In the genomic region with DNA sequence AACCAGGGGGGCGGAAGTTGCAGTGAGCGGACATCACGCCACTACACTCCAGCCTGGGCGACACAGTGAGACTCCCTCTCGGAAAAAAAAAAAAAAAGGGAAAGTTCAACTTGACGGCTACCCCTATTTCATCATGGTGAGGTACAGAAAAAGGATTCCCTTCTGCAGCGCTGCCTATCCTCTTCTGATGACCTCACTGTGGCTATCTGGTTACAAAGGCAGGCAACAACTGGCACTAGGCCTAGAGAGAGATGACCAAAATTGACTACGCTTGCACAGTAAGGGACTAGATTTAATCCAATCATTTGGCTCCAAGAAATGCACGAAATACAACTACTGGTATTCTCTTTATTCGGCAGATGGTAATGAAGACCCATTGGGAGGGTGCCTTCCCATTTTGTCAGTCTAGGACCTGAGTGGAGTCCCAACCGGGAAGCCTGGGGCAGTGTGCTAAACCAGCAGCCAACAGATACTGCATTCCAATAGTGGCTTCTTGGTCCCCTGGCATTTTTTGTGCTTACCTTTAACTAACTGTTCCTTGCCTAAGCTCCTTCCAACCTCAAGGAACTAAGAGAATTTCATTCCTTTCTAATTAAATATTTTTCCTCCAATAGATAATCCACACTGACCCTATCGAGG, we compare ENCODE assay signal across 8 cellular contexts. TPM values are rescaled to one million over a fixed set of nuclear protein-coding genes. Genes with fewer than 3 reads are reported as not detected.
DNase-seq lines count a peak whose midpoint lies in the region; TF ChIP-seq lines count a peak whose summit lies in the region.

No MANE protein-coding gene starts in this region.

- H3K27me3 ChIP-seq in ACC112 (ENCODE audit: insufficient read depth, low read length) (no peaks in the 10 kb centered on the region), HAP-1 (ENCODE audit: low read depth) (no peaks in the 10 kb centered on the region), adrenal gland (no peaks in the 10 kb centered on the region)

- peak in 1 of 2 donors; percentile 30 for TF ChIP-seq POLR2A in adrenal gland (IDR thresholded peaks at IDR 0.05)

- no peaks in the 10 kb centered on the region for H3K9me3 ChIP-seq in HAP-1
- no peaks in the 10 kb centered on the region for H3K9me3 ChIP-seq in adrenal gland (replicated peaks in 1 of 3)

- H3K27ac ChIP-seq in ACC112 (ENCODE audit: low read depth, low read length) (peak overlapping the region; percentile 92), adrenal gland (peak overlapping the region in 4 of 5 donors; percentile 91 to 98 (median 94))

- TF ChIP-seq CTCF in adrenal gland (IDR thresholded peaks at IDR 0.05) (no peak), GM20000 (IDR thresholded peaks at IDR 0.05; ENCODE audit: extremely low read depth, missing control alignments) (no peak)

- H3K36me3 Mint-ChIP-seq in immature natural killer cell = peaks cover 0 to 6% (median 0%) of the 10 kb centered on the region in 3 donors

- in situ Hi-C loops in HAP-1 (cut with MboI; ENCODE audit: low sequenced_read_pairs) = no loop called here

- H3K4me3 Mint-ChIP-seq in immature natural killer cell = peak overlapping the region; percentile 86 to 93 (median 89)

- WGBS in adrenal gland, 4 donors = 70 to 72% (median 71%) methylated on average over 12 of the region's 12 CpGs

- peak overlapping the region; percentile 0 for H2AFZ ChIP-seq in ACC112 (ENCODE audit: low read length, unreplicated experiment)

- H3K4me3 ChIP-seq in ACC112 (ENCODE audit: low read depth, low read length) (peak overlapping the region; percentile 90), HAP-1 (peak overlapping the region; percentile 54), adrenal gland (peak overlapping the region in 2 of 4 donors; percentile 69 to 86)

- peaks cover 74 to 87% of the 10 kb centered on the region in 2 donors for H3K4me1 Mint-ChIP-seq in immature natural killer cell

- intact Hi-C loops in adrenal gland (cut with DNase I) = no loop called here

- peaks cover 4 to 5% (median 5%) of the 10 kb centered on the region in 3 donors for H3K27me3 Mint-ChIP-seq in immature natural killer cell (ENCODE audit: low read depth in 3 of 3)

- no peaks in the 10 kb centered on the region for H3K9me3 Mint-ChIP-seq in immature natural killer cell

- H3K27ac Mint-ChIP-seq in immature natural killer cell = peak overlapping the region; percentile 93 to 99 (median 98)

- H3K36me3 ChIP-seq in ACC112 (ENCODE audit: insufficient read depth, low read length) (no peaks in the 10 kb centered on the region), HAP-1 (replicated peaks) (no peaks in the 10 kb centered on the region), adrenal gland (replicated peaks in 1 of 2) (no peaks in the 10 kb centered on the region)

- no peaks in the 10 kb centered on the region for H3K79me2 ChIP-seq in ACC112 (ENCODE audit: control insufficient read depth, insufficient read depth, low read length, unreplicated experiment)

- H3K4me1 ChIP-seq in ACC112 (ENCODE audit: control insufficient read depth, insufficient read depth, low read length, unreplicated experiment) = peaks cover 22% of the 10 kb centered on the region
- peaks cover 6% of the 10 kb centered on the region for H3K4me1 ChIP-seq in HAP-1
- peaks cover 7 to 23% of the 10 kb centered on the region in 2 donors for H3K4me1 ChIP-seq in adrenal gland (replicated peaks in 1 of 2)

- DNase-seq in HAP-1 (ENCODE audit: low spot score in 2 of 2) (no peak), adrenal gland (peak in 5 of 7 donors; percentile 41 to 65 (median 52)), immature natural killer cell (no peak), superior temporal gyrus (ENCODE audit: extremely low spot score) (peak; percentile 77), GM20000 (ENCODE audit: low spot score) (no peak), NCI-H1694 (lab: John Stamatoyannopoulos, UW) (no peak), CD1c-positive myeloid dendritic cell (ENCODE audit: extremely low spot score) (no peak)

RNA-seq across cellular contexts. Expression of gene ITPKB, which starts 36.6 kb away (rescaled TPM):
- total RNA-seq in adrenal gland = 10 to 100 TPM in 7 of 8 donors, 1 to 10 TPM in 1; 8.3 to 22.7 (median 14.6) TPM
- polyA plus RNA-seq in adrenal gland (1 to 10 TPM; 3.0 to 8.3 (median 3.6) TPM), immature natural killer cell (10 to 100 TPM; 14.1 to 37.8 (median 18.7) TPM)

Comparison
In these comparisons a context has a peak if more than half of its experiments do, and no peak if none do; other contexts are left out.
1. DNase-seq: peak in adrenal gland (5 of 7) and superior temporal gyrus (single experiment); none in HAP-1 (0 of 2), immature natural killer cell (0 of 3), GM20000 (single experiment), NCI-H1694 (single experiment) and CD1c-positive myeloid dendritic cell (single experiment).